In genomic region chr12:49838973-49839633, GRCh38 we compare ENCODE assay signal across 8 cellular contexts. TPM values are rescaled to one million over a fixed set of nuclear protein-coding genes. Genes with fewer than 3 reads are reported as not detected.
DNase-seq lines count a peak whose midpoint lies in the region; ATAC-seq and TF ChIP-seq lines count a peak whose summit lies in the region.

No MANE protein-coding gene starts in this region.

- H3K27me3 ChIP-seq in GM06990 (replicated peaks; ENCODE audit: control insufficient read depth, insufficient read depth, low read length), result no peaks in the 10 kb centered on the region
- H3K27me3 ChIP-seq in liver (ENCODE audit: control insufficient read depth in 4 of 4, insufficient read depth in 4 of 4, low read length in 3 of 4), result no peaks in the 10 kb centered on the region

- H3K36me3 ChIP-seq in GM06990 (ENCODE audit: control insufficient read depth, insufficient read depth, low read length) (peaks cover 1% of the 10 kb centered on the region), liver (ENCODE audit: control insufficient read depth in 4 of 4, insufficient read depth in 3 of 4, low read depth in 1 of 4, low read length in 3 of 4) (no peaks in the 10 kb centered on the region)

- DNase-seq in GM06990 (ENCODE audit: extremely low read depth, insufficient read length) (no peak), NCI-H2227 treated with DMSO at 0.1 percent for 48 hours (lab: John Stamatoyannopoulos, UW) (peak; percentile 30), astrocyte of the cerebellum (ENCODE audit: low read depth) (no peak), NCI-H128 (lab: John Stamatoyannopoulos, UW; ENCODE audit: unreplicated experiment) (no peak), SHP77 treated with DMSO at 0.1 percent for 48 hours (lab: John Stamatoyannopoulos, UW) (no peak)

- in situ Hi-C loops in astrocyte of the cerebellum (cut with HindIII; ENCODE audit: low sequenced_read_pairs), result no loop called here

- peak; percentile 86 to 89 for TF ChIP-seq RAD21 in liver (IDR thresholded peaks at IDR 0.05)

- ATAC-seq in esophagus mucosa, result no peak

- peaks cover 2 to 13% (median 10%) of the 10 kb centered on the region in 4 donors for H3K4me1 ChIP-seq in liver (ENCODE audit: control insufficient read depth in 4 of 4, insufficient read depth in 4 of 4, low read length in 3 of 4)

- H3K27ac ChIP-seq in C4-2B, result no peak overlapping the region
- no peak overlapping the region for H3K27ac ChIP-seq in liver (ENCODE audit: low read depth in 1 of 2, low read length in 2 of 2)

- no peaks in the 10 kb centered on the region for H3K9me3 ChIP-seq in liver (ENCODE audit: control insufficient read depth in 4 of 4, low read length in 3 of 4)

- no peak overlapping the region for H3K4me3 ChIP-seq in GM06990 (replicated peaks; ENCODE audit: low read depth, low read length)
- no peak overlapping the region for H3K4me3 ChIP-seq in astrocyte of the cerebellum (ENCODE audit: low read depth, low read length)
- H3K4me3 ChIP-seq in liver (ENCODE audit: low read depth in 1 of 3, low read length in 3 of 3), result no peak overlapping the region

- WGBS in liver, result 64% methylated on average over 3 of the region's 3 CpGs

- TF ChIP-seq CTCF in C4-2B (conservative IDR thresholded peaks at IDR 0.05) (peak; percentile 69), GM06990 (IDR thresholded peaks at IDR 0.05; ENCODE audit: insufficient read depth, low read length, poor library complexity, severe bottlenecking) (peak; percentile 71), astrocyte of the cerebellum (IDR thresholded peaks at IDR 0.05; ENCODE audit: low read depth, low read length, missing control alignments) (peak; percentile 71), liver (IDR thresholded peaks at IDR 0.05; ENCODE audit: low read depth, low read length, missing input control) (peak; percentile 72)

- no peak overlapping the region for H3K9ac ChIP-seq in liver (ENCODE audit: low read depth in 1 of 2, low read length in 2 of 2)

TF ChIP-seq in liver, 16 proteins besides CTCF, POLR2A, EP300 and RAD21:
- TF ChIP-seq MAX (IDR thresholded peaks at IDR 0.05) (no peak), GABPA (IDR thresholded peaks at IDR 0.05 in 1 of 2, conservative IDR thresholded peaks at IDR 0.05 in 1 of 2) (no peak), YY1 (IDR thresholded peaks at IDR 0.05) (no peak), JUND (IDR thresholded peaks at IDR 0.05) (no peak)

RNA-seq across cellular contexts. Expression of gene BCDIN3D, which starts 3.8 kb away (rescaled TPM):
- 1 to 10 TPM; 1.7 to 4.4 TPM for total RNA-seq in liver
- polyA plus RNA-seq in liver, result 1 to 10 TPM; 2.0 to 2.2 TPM
- total RNA-seq in esophagus mucosa, result 3.9 TPM

RNA-seq across cellular contexts. Expression of gene NCKAP5L, which starts 10.9 kb away (rescaled TPM):
- total RNA-seq in liver (1 to 10 TPM; 3.1 to 6.8 TPM), esophagus mucosa (3.9 TPM)
- 1 to 10 TPM; 2.9 to 5.2 TPM for polyA plus RNA-seq in liver
